In the genomic region with DNA sequence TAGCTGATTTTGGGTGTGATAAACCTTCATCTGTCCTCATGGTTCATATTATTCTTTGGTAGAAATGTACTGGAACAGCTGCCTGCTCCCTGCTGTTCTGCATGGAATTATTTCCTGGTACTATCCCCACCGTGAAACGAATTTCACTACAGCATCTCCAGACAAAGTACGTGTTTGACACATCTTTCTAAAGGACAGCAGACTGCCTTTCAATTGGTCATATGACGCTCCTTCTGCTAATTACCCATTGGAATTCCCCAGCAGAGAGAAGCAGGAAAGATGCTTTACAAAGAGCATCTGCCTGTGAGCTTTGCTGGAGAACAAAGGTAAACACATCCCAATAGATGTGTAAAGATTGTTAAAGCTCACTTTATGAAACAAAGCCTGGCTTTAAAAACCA, we compare ENCODE assay signal across 21 cellular contexts. TPM values are rescaled to one million over a fixed set of nuclear protein-coding genes. Genes with fewer than 3 reads are reported as not detected.
DNase-seq lines count a peak whose midpoint lies in the region; TF ChIP-seq lines count a peak whose summit lies in the region.
"Had no signal": no experiment of that assay in that cellular context is flagged by ENCODE, and none has a peak within 500 bp of the region (broad histone marks: within the 10 kb centered on the region; RNA-seq: fewer than 3 reads in every experiment).

No MANE protein-coding gene starts in this region.

- DNase-seq in A673 (ENCODE audit: low spot score) (peak; percentile 23), DMS53 treated with DMSO at 0.1 percent for 48 hours (lab: John Stamatoyannopoulos, UW; ENCODE audit: unreplicated experiment) (peak; percentile 89), NCI-H510A (lab: John Stamatoyannopoulos, UW) (peak; percentile 6), dorsolateral prefrontal cortex (no peak), DMS79 (lab: John Stamatoyannopoulos, UW) (no peak), nucleus accumbens (lab: John Stamatoyannopoulos, UW) (no peak), lower leg skin (ENCODE audit: low spot score in 2 of 2) (no peak)
- DNase-seq: activated CD8-positive, alpha-beta T cell treated with anti-CD3 and anti-CD28 coated beads for 36 hours; activated T-cell treated with anti-CD3 and anti-CD28 coated beads, Interleukin-2, amount 50 U/mL, for 72 hours; central memory CD4-positive, alpha-beta T cell; effector CD8-positive, alpha-beta T cell; mucosa of descending colon; NCI-H1436; NK-92 treated with Interleukin-12 subunit alpha and Interleukin-12 subunit beta, amount 100 ng/mL, for 24 hours; stimulated activated CD4-positive, alpha-beta T cell treated with anti-CD3 and anti-CD28 coated beads, Interleukin-4, amount 100 ng/mL, for 24 hours; T-helper 1 cell; testis had no signal

- H3K27me3 ChIP-seq in A673 (replicated peaks; ENCODE audit: insufficient read depth, low read depth, low read length, poor library complexity) (no peaks in the 10 kb centered on the region), dorsolateral prefrontal cortex (no peaks in the 10 kb centered on the region)
- H3K27me3 ChIP-seq: testis had no signal

- TF ChIP-seq POLR2A in lower leg skin (IDR thresholded peaks at IDR 0.05), result no peak

- POLR2A ChIA-PET in A673 (lab: Charles Lee; ENCODE audit: low non-redundant PET), result no interaction called here

- H3K27me3 Mint-ChIP-seq in brain, result peaks cover 8% of the 10 kb centered on the region

- TF ChIP-seq CTCF in A673 (conservative IDR thresholded peaks at IDR 0.05; ENCODE audit: low read depth, low read length), result no peak
- TF ChIP-seq CTCF in brain (conservative IDR thresholded peaks at IDR 0.05), result no peak
- no peak for TF ChIP-seq CTCF in dorsolateral prefrontal cortex (IDR thresholded peaks at IDR 0.05 in 54 of 56, conservative IDR thresholded peaks at IDR 0.05 in 2 of 56; ENCODE audit: low read depth in 1 of 56, partially characterized antibody in 56 of 56)
- no peak for TF ChIP-seq CTCF in lower leg skin (IDR thresholded peaks at IDR 0.05)

- H3K36me3 Mint-ChIP-seq in brain, result no peaks in the 10 kb centered on the region

- H3K9me3 ChIP-seq in A673 (ENCODE audit: low read depth, low read length, poor library complexity, severe bottlenecking), result no peaks in the 10 kb centered on the region
- H3K9me3 ChIP-seq: mucosa of descending colon, testis had no signal

- intact Hi-C loops in A673 (cut with micrococcal nuclease; ENCODE audit: unreplicated experiment) (no loop called here), dorsolateral prefrontal cortex (cut with DNase I) (no loop called here), lower leg skin (cut with DNase I; ENCODE audit: low total_unique reads) (no loop called here)

- H3K4me1 Mint-ChIP-seq in brain, result peaks cover 33% of the 10 kb centered on the region

- peaks cover 0 to 4% (median 0%) of the 10 kb centered on the region in 5 experiments for H3K9me3 Mint-ChIP-seq in brain
- H3K9me3 Mint-ChIP-seq: activated CD8-positive, alpha-beta T cell treated with anti-CD3 and anti-CD28 coated beads for 36 hours; activated T-cell treated with anti-CD3 and anti-CD28 coated beads, Interleukin-2, amount 50 U/mL, for 72 hours had no signal

- CTCF ChIA-PET in A673 (lab: Charles Lee), result no interaction called here

- H3K4me3 ChIP-seq in A673 (ENCODE audit: low read depth, low read length, poor library complexity, severe bottlenecking) (no peak overlapping the region), dorsolateral prefrontal cortex (no peak overlapping the region), lower leg skin (ENCODE audit: low read depth, poor library complexity, severe bottlenecking) (no peak overlapping the region)
- H3K4me3 ChIP-seq: hepatocyte, K562, mucosa of descending colon, testis had no signal

- WGBS in lower leg skin, 2 donors, result 41 to 52% methylated on average over 4 of the region's 4 CpGs

- H3K4me1 ChIP-seq in A673 (ENCODE audit: insufficient read depth, low read length, poor library complexity, severe bottlenecking), result peaks cover under 1% of the 10 kb centered on the region
- H3K4me1 ChIP-seq: testis had no signal

- H3K27ac Mint-ChIP-seq in brain, result peak overlapping the region; percentile 10 to 94 (median 53)
- H3K27ac Mint-ChIP-seq: activated CD8-positive, alpha-beta T cell treated with anti-CD3 and anti-CD28 coated beads for 36 hours; activated T-cell treated with anti-CD3 and anti-CD28 coated beads, Interleukin-2, amount 50 U/mL, for 72 hours had no signal

- peak overlapping the region in 4 of 5 experiments; percentile 8 to 50 (median 21) for H3K4me3 Mint-ChIP-seq in brain
- H3K4me3 Mint-ChIP-seq: activated CD8-positive, alpha-beta T cell treated with anti-CD3 and anti-CD28 coated beads for 36 hours; activated T-cell treated with anti-CD3 and anti-CD28 coated beads, Interleukin-2, amount 50 U/mL, for 72 hours had no signal

- no peak overlapping the region for H3K27ac ChIP-seq in A673 (ENCODE audit: low read depth, low read length, poor library complexity, severe bottlenecking)
- H3K27ac ChIP-seq in dorsolateral prefrontal cortex, result no peak overlapping the region
- H3K27ac ChIP-seq: hepatocyte, testis had no signal

- BruUV-seq in A673 (replicated peaks; lab: Mats Ljungman, UMichigan), result no TSS peak

- no peaks in the 10 kb centered on the region for H3K36me3 ChIP-seq in A673 (ENCODE audit: insufficient read depth, low read length, poor library complexity, severe bottlenecking)

RNA-seq across cellular contexts. Expression of a gene that starts 4.4 kb away (rescaled TPM):
- total RNA-seq in A673 (2021), result not detected in 2 replicates
- polyA plus RNA-seq in brain (ENCODE audit: insufficient read depth, low read depth, low replicate concordance), result not detected
- total RNA-seq in dorsolateral prefrontal cortex, result 1 to 10 TPM in 114 of 120 experiments, under 1 TPM in 6; 0.60 to 8.9 (median 2.6) TPM
- total RNA-seq in lower leg skin, result under 1 TPM in 2 of 4 donors, not detected in 2; 0.52 to 0.84 TPM
- total RNA-seq: hepatocyte, K562, mucosa of descending colon, osteocyte had no signal
- polyA plus RNA-seq: K562 had no signal

Comparison
In these comparisons a context has a peak if more than half of its experiments do, and no peak if none do; other contexts are left out.
1. DNase-seq: peak in A673 (single experiment), DMS53 treated with DMSO at 0.1 percent for 48 hours (single experiment) and NCI-H510A (single experiment); none in dorsolateral prefrontal cortex (0 of 10), DMS79 (single experiment), nucleus accumbens (0 of 56) and lower leg skin (0 of 2).